Comparison of ENCODE assay signal across 1 cellular context in genomic region chr17:40325156-40326013, GRCh38.
TF ChIP-seq lines count a peak whose summit lies in the region.

No MANE protein-coding gene starts in this region.

TF ChIP-seq in WTC11, 78 proteins besides CTCF, POLR2A, EP300 and RAD21 (continued from another document):
- TF ChIP-seq FOXP1 (CRISPR knock-in tag; IDR thresholded peaks at IDR 0.05; ENCODE audit: borderline replicate concordance) (no peak), SMAD4 (CRISPR knock-in tag; IDR thresholded peaks at IDR 0.05) (no peak), MYBL2 (CRISPR knock-in tag; IDR thresholded peaks at IDR 0.05) (no peak), CREM (CRISPR knock-in tag; IDR thresholded peaks at IDR 0.05) (no peak)
